Comparison of ENCODE assay signal across 2 cellular contexts in the genomic region with DNA sequence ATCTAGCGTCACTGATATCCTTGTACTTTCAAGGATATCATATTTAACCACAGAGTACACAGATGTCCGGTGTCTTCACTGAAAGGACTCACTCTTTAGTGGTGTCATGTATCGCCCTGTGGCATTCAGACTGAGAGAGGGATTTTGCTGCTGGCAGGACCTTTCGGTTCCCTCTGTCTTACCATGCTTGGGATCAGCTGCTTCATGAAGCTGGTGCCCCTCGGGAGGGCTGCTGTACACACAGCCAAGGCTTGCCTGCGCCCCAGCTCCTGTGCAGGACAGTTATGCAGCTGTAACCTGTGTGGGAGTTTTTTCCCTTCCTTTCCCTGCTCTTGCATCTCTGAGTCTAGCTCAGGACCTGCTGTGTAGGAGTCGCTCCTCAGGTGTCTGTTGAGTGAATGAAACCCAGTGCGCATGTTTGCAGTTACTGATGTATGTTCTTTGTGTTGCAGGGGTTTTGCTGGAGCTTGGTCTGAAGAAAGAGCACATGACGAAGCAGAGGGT.
TF ChIP-seq lines count a peak whose summit lies in the region.

No MANE protein-coding gene starts in this region.

TF ChIP-seq in SK-N-SH treated with all-trans-retinoic acid at 6 μM for 48 hours, 23 proteins besides CTCF, POLR2A, EP300 and RAD21 (continued from another document):
- TF ChIP-seq TSHZ2 (CRISPR knock-in tag; IDR thresholded peaks at IDR 0.05) = no peak
- TF ChIP-seq PATZ1 (CRISPR knock-in tag; IDR thresholded peaks at IDR 0.05; ENCODE audit: borderline replicate concordance) = no peak
- TF ChIP-seq SNAI2 (CRISPR knock-in tag; IDR thresholded peaks at IDR 0.05) = no peak
- TF ChIP-seq OSR1 (CRISPR knock-in tag; IDR thresholded peaks at IDR 0.05) = no peak
- no peak for TF ChIP-seq ZC3H10 (CRISPR knock-in tag; IDR thresholded peaks at IDR 0.05)
- TF ChIP-seq ZFP30 (CRISPR knock-in tag; IDR thresholded peaks at IDR 0.05) = no peak
- no peak for TF ChIP-seq ZFP3 (CRISPR knock-in tag; IDR thresholded peaks at IDR 0.05)
- TF ChIP-seq, protein P1, sequence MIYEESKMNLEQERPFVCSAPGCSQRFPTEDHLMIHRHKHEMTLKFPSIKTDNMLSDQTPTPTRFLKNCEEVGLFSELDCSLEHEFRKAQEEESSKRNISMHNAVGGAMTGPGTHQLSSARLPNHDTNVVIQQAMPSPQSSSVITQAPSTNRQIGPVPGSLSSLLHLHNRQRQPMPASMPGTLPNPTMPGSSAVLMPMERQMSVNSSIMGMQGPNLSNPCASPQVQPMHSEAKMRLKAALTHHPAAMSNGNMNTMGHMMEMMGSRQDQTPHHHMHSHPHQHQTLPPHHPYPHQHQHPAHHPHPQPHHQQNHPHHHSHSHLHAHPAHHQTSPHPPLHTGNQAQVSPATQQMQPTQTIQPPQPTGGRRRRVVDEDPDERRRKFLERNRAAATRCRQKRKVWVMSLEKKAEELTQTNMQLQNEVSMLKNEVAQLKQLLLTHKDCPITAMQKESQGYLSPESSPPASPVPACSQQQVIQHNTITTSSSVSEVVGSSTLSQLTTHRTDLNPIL (CRISPR knock-in tag; IDR thresholded peaks at IDR 0.05; ENCODE audit: low read depth) = no peak
- no peak for TF ChIP-seq ZNF8 (CRISPR knock-in tag; IDR thresholded peaks at IDR 0.05)
- no peak for TF ChIP-seq ARNTL (CRISPR knock-in tag; IDR thresholded peaks at IDR 0.05; ENCODE audit: borderline replicate concordance, low read depth)
- TF ChIP-seq TOX (CRISPR knock-in tag; IDR thresholded peaks at IDR 0.05; ENCODE audit: borderline replicate concordance) = no peak
- TF ChIP-seq ESRRG (CRISPR knock-in tag; IDR thresholded peaks at IDR 0.05) = no peak
- TF ChIP-seq PPARA (CRISPR knock-in tag; IDR thresholded peaks at IDR 0.05; ENCODE audit: borderline replicate concordance) = no peak
- no peak for TF ChIP-seq ISL1 (CRISPR knock-in tag; IDR thresholded peaks at IDR 0.05)
- no peak for TF ChIP-seq ZNF70 (CRISPR knock-in tag; IDR thresholded peaks at IDR 0.05)

TF ChIP-seq in SK-N-SH, 30 proteins besides CTCF, POLR2A, EP300 and RAD21 (continued from another document):
- TF ChIP-seq USF2 (IDR thresholded peaks at IDR 0.05; ENCODE audit: borderline replicate concordance, low read depth, low read length) (no peak), FOSL2 (IDR thresholded peaks at IDR 0.05; ENCODE audit: borderline replicate concordance, low read depth) (no peak)
- TF ChIP-seq, protein P2, sequence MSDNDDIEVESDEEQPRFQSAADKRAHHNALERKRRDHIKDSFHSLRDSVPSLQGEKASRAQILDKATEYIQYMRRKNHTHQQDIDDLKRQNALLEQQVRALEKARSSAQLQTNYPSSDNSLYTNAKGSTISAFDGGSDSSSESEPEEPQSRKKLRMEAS (IDR thresholded peaks at IDR 0.05; ENCODE audit: low read depth) = no peak
- TF ChIP-seq, protein P3, sequence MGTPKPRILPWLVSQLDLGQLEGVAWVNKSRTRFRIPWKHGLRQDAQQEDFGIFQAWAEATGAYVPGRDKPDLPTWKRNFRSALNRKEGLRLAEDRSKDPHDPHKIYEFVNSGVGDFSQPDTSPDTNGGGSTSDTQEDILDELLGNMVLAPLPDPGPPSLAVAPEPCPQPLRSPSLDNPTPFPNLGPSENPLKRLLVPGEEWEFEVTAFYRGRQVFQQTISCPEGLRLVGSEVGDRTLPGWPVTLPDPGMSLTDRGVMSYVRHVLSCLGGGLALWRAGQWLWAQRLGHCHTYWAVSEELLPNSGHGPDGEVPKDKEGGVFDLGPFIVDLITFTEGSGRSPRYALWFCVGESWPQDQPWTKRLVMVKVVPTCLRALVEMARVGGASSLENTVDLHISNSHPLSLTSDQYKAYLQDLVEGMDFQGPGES (IDR thresholded peaks at IDR 0.05; ENCODE audit: low read depth, low read length) = no peak
